18 cellular contexts compared by ENCODE assay signal in the genomic region with DNA sequence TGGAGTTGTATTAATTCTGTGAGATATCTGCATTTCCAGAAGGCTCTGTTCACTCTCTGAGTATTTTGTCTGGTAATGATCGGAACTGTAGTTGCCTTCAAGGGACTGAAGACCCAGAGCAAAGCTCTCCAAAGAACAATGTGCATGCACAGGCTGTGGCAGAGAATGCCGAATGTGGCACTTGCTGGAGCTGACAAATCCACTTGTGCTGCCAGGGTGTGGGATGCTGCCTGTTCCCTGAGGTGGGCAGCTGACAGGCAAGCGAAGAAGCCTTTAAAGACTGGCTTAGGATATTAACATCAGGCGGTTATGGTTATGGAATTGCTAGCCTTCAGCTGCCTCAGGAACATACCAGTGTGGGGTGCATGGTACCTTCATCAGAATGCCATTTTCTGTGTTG.
"Had no signal": no experiment of that assay in that cellular context is flagged by ENCODE, and none has a peak within 500 bp of the region (broad histone marks: within the 10 kb centered on the region; RNA-seq: fewer than 3 reads in every experiment).

No MANE protein-coding gene starts in this region.

- H3K9ac ChIP-seq: parathyroid adenoma had no signal

- H3K27ac ChIP-seq: body of pancreas, coronary artery, heart left ventricle, left lung, parathyroid adenoma, tibial artery, vagina had no signal

- H3K4me3 ChIP-seq: body of pancreas, coronary artery, heart left ventricle, left lung, mucosa of descending colon, tibial artery, vagina had no signal

- DNase-seq: activated CD4-positive, alpha-beta T cell treated with anti-CD3 and anti-CD28 coated beads for 48 hours; activated CD8-positive, alpha-beta T cell treated with anti-CD3 and anti-CD28 coated beads for 36 hours; activated gamma-delta T cell; activated naive CD8-positive, alpha-beta T cell treated with anti-CD3 and anti-CD28 coated beads for 36 hours; activated T-cell treated with anti-CD3 and anti-CD28 coated beads, Interleukin-2, amount 50 U/mL, for 72 hours; body of pancreas; effector CD8-positive, alpha-beta T cell; foreskin melanocyte; heart left ventricle; left lung; mucosa of descending colon; naive thymus-derived CD8-positive, alpha-beta T cell; stimulated activated CD4-positive, alpha-beta T cell treated with anti-CD3 and anti-CD28 coated beads, Interleukin-4, amount 100 ng/mL, for 1 hour; stimulated activated naive B cell treated with anti-CD40 and anti-IgM and Interleukin-4, amounts not matched to agents 10 μg/mL and 1 μg/mL and 100 μg/mL, for 72 hours; tibial artery had no signal

- H3K4me1 ChIP-seq: body of pancreas, heart left ventricle, left lung, parathyroid adenoma, tibial artery, vagina had no signal

- H2AFZ ChIP-seq: parathyroid adenoma had no signal

- H3K79me2 ChIP-seq: parathyroid adenoma had no signal

- H3K9me3 ChIP-seq: body of pancreas, left lung, mucosa of descending colon, tibial artery, vagina had no signal

- H3K36me3 ChIP-seq: heart left ventricle, left lung, tibial artery, vagina had no signal

- ATAC-seq: activated CD8-positive, alpha-beta T cell treated with anti-CD3 and anti-CD28 coated beads for 36 hours; activated T-cell treated with anti-CD3 and anti-CD28 coated beads, Interleukin-2, amount 50 U/mL, for 72 hours; body of pancreas; heart left ventricle; left lung; mucosa of descending colon; naive thymus-derived CD8-positive, alpha-beta T cell; stimulated activated naive B cell treated with anti-CD40 and anti-IgM and Interleukin-4, amounts not matched to agents 10 μg/mL and 1 μg/mL and 100 μg/mL, for 72 hours had no signal

- H3K27me3 ChIP-seq: body of pancreas, heart left ventricle, left lung, tibial artery, vagina had no signal
